1 cellular context compared by ENCODE assay signal in the genomic region with DNA sequence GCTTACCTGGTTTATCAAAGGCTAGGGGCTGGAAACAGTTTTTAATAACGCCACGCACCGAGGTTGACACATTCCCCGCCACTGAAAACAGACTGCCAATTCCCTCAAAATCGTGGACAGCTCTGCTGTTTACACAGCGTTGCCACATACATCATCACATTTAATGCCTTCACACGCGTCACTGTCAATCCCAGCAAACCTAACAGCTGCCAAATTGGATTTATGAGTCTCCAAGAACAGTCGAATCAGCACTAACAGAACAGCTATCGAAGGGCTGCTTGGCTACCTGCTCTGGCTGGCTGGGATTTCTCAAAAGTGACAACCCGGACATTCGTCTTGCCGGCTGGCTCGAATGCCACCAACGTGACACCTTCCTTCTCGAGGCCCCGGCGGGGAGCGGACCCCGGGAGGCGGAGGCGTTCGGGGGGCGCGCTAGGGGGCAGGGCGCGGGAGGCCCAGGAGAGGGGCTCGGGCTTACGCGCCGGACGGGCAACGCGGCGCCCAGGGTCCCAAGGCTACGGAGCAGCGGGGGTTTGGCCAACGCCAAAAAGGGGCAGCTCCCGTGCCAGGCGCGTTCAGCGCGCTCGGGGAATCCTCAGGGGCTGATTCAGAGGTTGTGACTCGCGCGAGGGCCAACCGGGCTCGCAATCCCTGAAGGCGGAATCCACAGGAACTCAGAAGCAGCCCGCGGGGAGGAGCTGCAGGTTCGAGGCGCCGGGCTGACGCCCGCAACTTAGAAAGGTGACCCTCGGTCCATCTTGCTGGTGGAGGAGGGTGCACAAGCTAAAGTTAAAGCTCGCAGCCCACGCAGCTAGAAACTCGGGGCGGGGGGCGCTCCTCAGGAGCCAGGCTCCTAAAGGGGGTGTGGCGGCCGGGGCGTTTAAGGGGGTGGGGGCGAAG.
A peak's percentile ranks its signal among the peaks of the same experiment; 100 is the strongest.
TF ChIP-seq lines count a peak whose summit lies in the region.

No MANE protein-coding gene starts in this region.

TF ChIP-seq in HepG2, 621 proteins besides CTCF, POLR2A, EP300 and RAD21 (continued from another document and continues in another):
- TF ChIP-seq SAP130 (CRISPR knock-in tag; IDR thresholded peaks at IDR 0.05; ENCODE audit: low read depth) (peak; percentile 54; the same call in 1 of the 2 replicates), ZNF891 (CRISPR knock-in tag; IDR thresholded peaks at IDR 0.05) (peak; percentile 51; the same call in 1 of the 2 replicates), ZNF775 (CRISPR knock-in tag; IDR thresholded peaks at IDR 0.05; ENCODE audit: borderline replicate concordance) (no peak), SUZ12 (IDR thresholded peaks at IDR 0.05; ENCODE audit: low read depth, low read length) (no peak), KAT2B (IDR thresholded peaks at IDR 0.05; ENCODE audit: borderline replicate concordance, low read depth, low read length) (no peak), NFIB (CRISPR knock-in tag; IDR thresholded peaks at IDR 0.05; ENCODE audit: borderline replicate concordance) (no peak), TBX2 (CRISPR knock-in tag; IDR thresholded peaks at IDR 0.05; ENCODE audit: borderline replicate concordance) (peak; percentile 81), MBD4 (IDR thresholded peaks at IDR 0.05; ENCODE audit: borderline replicate concordance, low read length) (no peak), PHB2 (IDR thresholded peaks at IDR 0.05; ENCODE audit: partially characterized antibody) (no peak), ZNF274 (CRISPR knock-in tag; IDR thresholded peaks at IDR 0.05) (no peak), ADNP (CRISPR knock-in tag; IDR thresholded peaks at IDR 0.05) (no peak), ZNF326 (CRISPR knock-in tag; IDR thresholded peaks at IDR 0.05; ENCODE audit: borderline replicate concordance) (no peak), ZNF780A (CRISPR knock-in tag; IDR thresholded peaks at IDR 0.05) (no peak), ZNF44 (CRISPR knock-in tag; IDR thresholded peaks at IDR 0.05) (no peak), ZNF234 (CRISPR knock-in tag; conservative IDR thresholded peaks at IDR 0.05) (no peak), HNF4G (IDR thresholded peaks at IDR 0.05; ENCODE audit: borderline replicate concordance, low read depth, low read length) (no peak), HNF4G (CRISPR knock-in tag; IDR thresholded peaks at IDR 0.05; ENCODE audit: borderline replicate concordance, low read depth) (no peak), NFYC (CRISPR knock-in tag; IDR thresholded peaks at IDR 0.05) (no peak), ZNF33B (CRISPR knock-in tag; IDR thresholded peaks at IDR 0.05) (no peak), ZNF431 (CRISPR knock-in tag; IDR thresholded peaks at IDR 0.05; ENCODE audit: borderline replicate concordance, low read depth) (no peak), ZNF616 (CRISPR knock-in tag; IDR thresholded peaks at IDR 0.05; ENCODE audit: low read depth) (no peak), TAF15 (IDR thresholded peaks at IDR 0.05; ENCODE audit: low read depth, low read length, poor library complexity, severe bottlenecking) (no peak), HOXA5 (CRISPR knock-in tag; IDR thresholded peaks at IDR 0.05) (peak; percentile 22), ATF7-NPFF (CRISPR knock-in tag; IDR thresholded peaks at IDR 0.05; ENCODE audit: low read depth) (no peak), ZNF383 (CRISPR knock-in tag; IDR thresholded peaks at IDR 0.05; ENCODE audit: borderline replicate concordance) (no peak), ZBTB3 (CRISPR knock-in tag; IDR thresholded peaks at IDR 0.05; ENCODE audit: borderline replicate concordance, low read depth) (no peak), ZNF570 (CRISPR knock-in tag; IDR thresholded peaks at IDR 0.05; ENCODE audit: borderline replicate concordance) (no peak), MAFG (CRISPR knock-in tag; IDR thresholded peaks at IDR 0.05) (0 out of 2 replicates have a peak, but pooled peaks have one; percentile 67), ZNF282 (IDR thresholded peaks at IDR 0.05; ENCODE audit: partially characterized antibody) (no peak), FOSL2 (CRISPR knock-in tag; IDR thresholded peaks at IDR 0.05) (peak; percentile 30; the same call in 1 of the 2 replicates), SALL1 (CRISPR knock-in tag; IDR thresholded peaks at IDR 0.05) (peak; percentile 30; the same call in 1 of the 2 replicates), RCOR2 (CRISPR knock-in tag; IDR thresholded peaks at IDR 0.05) (no peak)
- TF ChIP-seq, protein P1, sequence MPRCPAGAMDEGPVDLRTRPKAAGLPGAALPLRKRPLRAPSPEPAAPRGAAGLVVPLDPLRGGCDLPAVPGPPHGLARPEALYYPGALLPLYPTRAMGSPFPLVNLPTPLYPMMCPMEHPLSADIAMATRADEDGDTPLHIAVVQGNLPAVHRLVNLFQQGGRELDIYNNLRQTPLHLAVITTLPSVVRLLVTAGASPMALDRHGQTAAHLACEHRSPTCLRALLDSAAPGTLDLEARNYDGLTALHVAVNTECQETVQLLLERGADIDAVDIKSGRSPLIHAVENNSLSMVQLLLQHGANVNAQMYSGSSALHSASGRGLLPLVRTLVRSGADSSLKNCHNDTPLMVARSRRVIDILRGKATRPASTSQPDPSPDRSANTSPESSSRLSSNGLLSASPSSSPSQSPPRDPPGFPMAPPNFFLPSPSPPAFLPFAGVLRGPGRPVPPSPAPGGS (CRISPR knock-in tag; IDR thresholded peaks at IDR 0.05) = no peak
- TF ChIP-seq, protein P2, sequence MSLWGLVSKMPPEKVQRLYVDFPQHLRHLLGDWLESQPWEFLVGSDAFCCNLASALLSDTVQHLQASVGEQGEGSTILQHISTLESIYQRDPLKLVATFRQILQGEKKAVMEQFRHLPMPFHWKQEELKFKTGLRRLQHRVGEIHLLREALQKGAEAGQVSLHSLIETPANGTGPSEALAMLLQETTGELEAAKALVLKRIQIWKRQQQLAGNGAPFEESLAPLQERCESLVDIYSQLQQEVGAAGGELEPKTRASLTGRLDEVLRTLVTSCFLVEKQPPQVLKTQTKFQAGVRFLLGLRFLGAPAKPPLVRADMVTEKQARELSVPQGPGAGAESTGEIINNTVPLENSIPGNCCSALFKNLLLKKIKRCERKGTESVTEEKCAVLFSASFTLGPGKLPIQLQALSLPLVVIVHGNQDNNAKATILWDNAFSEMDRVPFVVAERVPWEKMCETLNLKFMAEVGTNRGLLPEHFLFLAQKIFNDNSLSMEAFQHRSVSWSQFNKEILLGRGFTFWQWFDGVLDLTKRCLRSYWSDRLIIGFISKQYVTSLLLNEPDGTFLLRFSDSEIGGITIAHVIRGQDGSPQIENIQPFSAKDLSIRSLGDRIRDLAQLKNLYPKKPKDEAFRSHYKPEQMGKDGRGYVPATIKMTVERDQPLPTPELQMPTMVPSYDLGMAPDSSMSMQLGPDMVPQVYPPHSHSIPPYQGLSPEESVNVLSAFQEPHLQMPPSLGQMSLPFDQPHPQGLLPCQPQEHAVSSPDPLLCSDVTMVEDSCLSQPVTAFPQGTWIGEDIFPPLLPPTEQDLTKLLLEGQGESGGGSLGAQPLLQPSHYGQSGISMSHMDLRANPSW (CRISPR knock-in tag; IDR thresholded peaks at IDR 0.05; ENCODE audit: borderline replicate concordance) = no peak
- TF ChIP-seq, protein P3, sequence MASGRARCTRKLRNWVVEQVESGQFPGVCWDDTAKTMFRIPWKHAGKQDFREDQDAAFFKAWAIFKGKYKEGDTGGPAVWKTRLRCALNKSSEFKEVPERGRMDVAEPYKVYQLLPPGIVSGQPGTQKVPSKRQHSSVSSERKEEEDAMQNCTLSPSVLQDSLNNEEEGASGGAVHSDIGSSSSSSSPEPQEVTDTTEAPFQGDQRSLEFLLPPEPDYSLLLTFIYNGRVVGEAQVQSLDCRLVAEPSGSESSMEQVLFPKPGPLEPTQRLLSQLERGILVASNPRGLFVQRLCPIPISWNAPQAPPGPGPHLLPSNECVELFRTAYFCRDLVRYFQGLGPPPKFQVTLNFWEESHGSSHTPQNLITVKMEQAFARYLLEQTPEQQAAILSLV (CRISPR knock-in tag; IDR thresholded peaks at IDR 0.05; ENCODE audit: borderline replicate concordance) = no peak
- TF ChIP-seq, protein P4, sequence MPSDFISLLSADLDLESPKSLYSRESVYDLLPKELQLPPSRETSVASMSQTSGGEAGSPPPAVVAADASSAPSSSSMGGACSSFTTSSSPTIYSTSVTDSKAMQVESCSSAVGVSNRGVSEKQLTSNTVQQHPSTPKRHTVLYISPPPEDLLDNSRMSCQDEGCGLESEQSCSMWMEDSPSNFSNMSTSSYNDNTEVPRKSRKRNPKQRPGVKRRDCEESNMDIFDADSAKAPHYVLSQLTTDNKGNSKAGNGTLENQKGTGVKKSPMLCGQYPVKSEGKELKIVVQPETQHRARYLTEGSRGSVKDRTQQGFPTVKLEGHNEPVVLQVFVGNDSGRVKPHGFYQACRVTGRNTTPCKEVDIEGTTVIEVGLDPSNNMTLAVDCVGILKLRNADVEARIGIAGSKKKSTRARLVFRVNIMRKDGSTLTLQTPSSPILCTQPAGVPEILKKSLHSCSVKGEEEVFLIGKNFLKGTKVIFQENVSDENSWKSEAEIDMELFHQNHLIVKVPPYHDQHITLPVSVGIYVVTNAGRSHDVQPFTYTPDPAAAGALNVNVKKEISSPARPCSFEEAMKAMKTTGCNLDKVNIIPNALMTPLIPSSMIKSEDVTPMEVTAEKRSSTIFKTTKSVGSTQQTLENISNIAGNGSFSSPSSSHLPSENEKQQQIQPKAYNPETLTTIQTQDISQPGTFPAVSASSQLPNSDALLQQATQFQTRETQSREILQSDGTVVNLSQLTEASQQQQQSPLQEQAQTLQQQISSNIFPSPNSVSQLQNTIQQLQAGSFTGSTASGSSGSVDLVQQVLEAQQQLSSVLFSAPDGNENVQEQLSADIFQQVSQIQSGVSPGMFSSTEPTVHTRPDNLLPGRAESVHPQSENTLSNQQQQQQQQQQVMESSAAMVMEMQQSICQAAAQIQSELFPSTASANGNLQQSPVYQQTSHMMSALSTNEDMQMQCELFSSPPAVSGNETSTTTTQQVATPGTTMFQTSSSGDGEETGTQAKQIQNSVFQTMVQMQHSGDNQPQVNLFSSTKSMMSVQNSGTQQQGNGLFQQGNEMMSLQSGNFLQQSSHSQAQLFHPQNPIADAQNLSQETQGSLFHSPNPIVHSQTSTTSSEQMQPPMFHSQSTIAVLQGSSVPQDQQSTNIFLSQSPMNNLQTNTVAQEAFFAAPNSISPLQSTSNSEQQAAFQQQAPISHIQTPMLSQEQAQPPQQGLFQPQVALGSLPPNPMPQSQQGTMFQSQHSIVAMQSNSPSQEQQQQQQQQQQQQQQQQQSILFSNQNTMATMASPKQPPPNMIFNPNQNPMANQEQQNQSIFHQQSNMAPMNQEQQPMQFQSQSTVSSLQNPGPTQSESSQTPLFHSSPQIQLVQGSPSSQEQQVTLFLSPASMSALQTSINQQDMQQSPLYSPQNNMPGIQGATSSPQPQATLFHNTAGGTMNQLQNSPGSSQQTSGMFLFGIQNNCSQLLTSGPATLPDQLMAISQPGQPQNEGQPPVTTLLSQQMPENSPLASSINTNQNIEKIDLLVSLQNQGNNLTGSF (CRISPR knock-in tag; IDR thresholded peaks at IDR 0.05) = no peak
- TF ChIP-seq, protein P5, sequence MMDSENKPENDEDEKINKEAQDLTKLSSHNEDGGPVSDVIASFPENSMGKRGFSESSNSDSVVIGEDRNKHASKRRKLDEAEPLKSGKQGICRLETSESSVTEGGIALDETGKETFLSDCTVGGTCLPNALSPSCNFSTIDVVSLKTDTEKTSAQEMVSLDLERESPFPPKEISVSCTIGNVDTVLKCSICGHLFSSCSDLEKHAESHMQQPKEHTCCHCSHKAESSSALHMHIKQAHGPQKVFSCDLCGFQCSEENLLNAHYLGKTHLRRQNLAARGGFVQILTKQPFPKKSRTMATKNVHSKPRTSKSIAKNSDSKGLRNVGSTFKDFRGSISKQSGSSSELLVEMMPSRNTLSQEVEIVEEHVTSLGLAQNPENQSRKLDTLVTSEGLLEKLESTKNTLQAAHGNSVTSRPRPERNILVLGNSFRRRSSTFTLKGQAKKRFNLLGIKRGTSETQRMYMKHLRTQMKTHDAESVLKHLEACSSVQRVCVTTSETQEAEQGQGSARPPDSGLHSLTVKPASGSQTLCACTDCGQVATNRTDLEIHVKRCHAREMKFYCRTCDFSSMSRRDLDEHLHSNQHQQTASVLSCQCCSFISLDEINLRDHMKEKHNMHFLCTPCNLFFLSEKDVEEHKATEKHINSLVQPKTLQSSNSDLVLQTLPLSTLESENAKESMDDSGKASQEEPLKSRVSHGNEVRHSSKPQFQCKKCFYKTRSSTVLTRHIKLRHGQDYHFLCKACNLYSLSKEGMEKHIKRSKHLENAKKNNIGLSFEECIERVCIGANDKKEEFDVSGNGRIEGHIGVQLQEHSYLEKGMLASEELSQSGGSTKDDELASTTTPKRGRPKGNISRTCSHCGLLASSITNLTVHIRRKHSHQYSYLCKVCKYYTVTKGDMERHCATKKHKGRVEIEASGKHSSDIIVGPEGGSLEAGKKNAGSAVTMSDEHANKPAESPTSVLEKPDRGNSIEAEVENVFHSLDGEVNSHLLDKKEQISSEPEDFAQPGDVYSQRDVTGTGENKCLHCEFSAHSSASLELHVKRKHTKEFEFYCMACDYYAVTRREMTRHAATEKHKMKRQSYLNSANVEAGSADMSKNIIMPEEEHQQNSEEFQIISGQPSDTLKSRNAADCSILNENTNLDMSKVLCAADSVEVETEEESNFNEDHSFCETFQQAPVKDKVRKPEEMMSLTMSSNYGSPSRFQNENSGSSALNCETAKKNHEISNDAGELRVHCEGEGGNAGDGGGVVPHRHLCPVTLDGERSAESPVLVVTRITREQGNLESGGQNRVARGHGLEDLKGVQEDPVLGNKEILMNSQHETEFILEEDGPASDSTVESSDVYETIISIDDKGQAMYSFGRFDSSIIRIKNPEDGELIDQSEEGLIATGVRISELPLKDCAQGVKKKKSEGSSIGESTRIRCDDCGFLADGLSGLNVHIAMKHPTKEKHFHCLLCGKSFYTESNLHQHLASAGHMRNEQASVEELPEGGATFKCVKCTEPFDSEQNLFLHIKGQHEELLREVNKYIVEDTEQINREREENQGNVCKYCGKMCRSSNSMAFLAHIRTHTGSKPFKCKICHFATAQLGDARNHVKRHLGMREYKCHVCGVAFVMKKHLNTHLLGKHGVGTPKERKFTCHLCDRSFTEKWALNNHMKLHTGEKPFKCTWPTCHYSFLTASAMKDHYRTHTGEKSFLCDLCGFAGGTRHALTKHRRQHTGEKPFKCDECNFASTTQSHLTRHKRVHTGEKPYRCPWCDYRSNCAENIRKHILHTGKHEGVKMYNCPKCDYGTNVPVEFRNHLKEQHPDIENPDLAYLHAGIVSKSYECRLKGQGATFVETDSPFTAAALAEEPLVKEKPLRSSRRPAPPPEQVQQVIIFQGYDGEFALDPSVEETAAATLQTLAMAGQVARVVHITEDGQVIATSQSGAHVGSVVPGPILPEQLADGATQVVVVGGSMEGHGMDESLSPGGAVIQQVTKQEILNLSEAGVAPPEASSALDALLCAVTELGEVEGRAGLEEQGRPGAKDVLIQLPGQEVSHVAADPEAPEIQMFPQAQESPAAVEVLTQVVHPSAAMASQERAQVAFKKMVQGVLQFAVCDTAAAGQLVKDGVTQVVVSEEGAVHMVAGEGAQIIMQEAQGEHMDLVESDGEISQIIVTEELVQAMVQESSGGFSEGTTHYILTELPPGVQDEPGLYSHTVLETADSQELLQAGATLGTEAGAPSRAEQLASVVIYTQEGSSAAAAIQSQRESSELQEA (CRISPR knock-in tag; IDR thresholded peaks at IDR 0.05; ENCODE audit: not compliant biosample characterization) = peak; percentile 24
- TF ChIP-seq, protein P6, sequence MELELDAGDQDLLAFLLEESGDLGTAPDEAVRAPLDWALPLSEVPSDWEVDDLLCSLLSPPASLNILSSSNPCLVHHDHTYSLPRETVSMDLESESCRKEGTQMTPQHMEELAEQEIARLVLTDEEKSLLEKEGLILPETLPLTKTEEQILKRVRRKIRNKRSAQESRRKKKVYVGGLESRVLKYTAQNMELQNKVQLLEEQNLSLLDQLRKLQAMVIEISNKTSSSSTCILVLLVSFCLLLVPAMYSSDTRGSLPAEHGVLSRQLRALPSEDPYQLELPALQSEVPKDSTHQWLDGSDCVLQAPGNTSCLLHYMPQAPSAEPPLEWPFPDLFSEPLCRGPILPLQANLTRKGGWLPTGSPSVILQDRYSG (CRISPR knock-in tag; IDR thresholded peaks at IDR 0.05) = no peak
